In the genomic region with DNA sequence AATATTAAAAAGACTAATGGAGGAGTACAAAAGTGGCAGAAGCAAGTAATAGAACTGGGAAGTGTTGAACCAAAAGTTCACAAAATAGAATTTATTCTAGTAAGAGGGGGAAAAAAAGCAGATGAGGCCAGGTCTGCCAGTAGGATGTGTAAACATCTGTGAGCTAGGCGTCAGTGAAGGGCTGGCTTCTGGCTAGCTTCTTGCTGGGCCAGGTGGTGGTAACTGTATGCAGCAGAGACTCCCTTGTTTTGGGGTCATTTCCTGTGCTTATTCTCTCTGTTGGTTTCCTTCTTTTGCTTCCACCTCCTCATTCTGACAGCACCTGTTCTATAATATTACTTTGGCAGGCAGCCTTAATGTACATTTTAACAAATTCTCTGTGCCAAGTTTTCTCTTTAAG, we compare ENCODE assay signal across 18 cellular contexts.
DNase-seq lines count a peak whose midpoint lies in the region; TF ChIP-seq lines count a peak whose summit lies in the region.
"Had no signal": no experiment of that assay in that cellular context is flagged by ENCODE, and none has a peak within 500 bp of the region (broad histone marks: within the 10 kb centered on the region; RNA-seq: fewer than 3 reads in every experiment).

No MANE protein-coding gene starts in this region.

- H3K4me1 ChIP-seq in stomach, result peaks cover 0 to 4% (median 0%) of the 10 kb centered on the region in 4 donors
- H3K4me1 ChIP-seq: gastroesophageal sphincter had no signal

- no peaks in the 10 kb centered on the region for H3K36me3 ChIP-seq in stomach
- H3K36me3 ChIP-seq: gastroesophageal sphincter, thoracic aorta had no signal

- H3K9me3 Mint-ChIP-seq in osteocyte (ENCODE audit: unreplicated experiment), result no peaks in the 10 kb centered on the region
- H3K9me3 Mint-ChIP-seq: naive B cell had no signal

- no peak for TF ChIP-seq POLR2A in stomach (IDR thresholded peaks at IDR 0.05)

- 30 to 57% (median 39%) methylated on average over 1 of the region's 1 CpG for WGBS in stomach, 5 donors

- H3K27me3 Mint-ChIP-seq in osteocyte (ENCODE audit: unreplicated experiment), result no peaks in the 10 kb centered on the region
- H3K27me3 Mint-ChIP-seq: activated naive CD8-positive, alpha-beta T cell treated with anti-CD3 and anti-CD28 coated beads for 36 hours; naive B cell had no signal

- H3K9me3 ChIP-seq in stomach, result no peaks in the 10 kb centered on the region
- H3K9me3 ChIP-seq: gastroesophageal sphincter, thoracic aorta had no signal

- no peaks in the 10 kb centered on the region for H3K27me3 ChIP-seq in stomach
- H3K27me3 ChIP-seq: gastroesophageal sphincter had no signal

- H3K4me3 Mint-ChIP-seq in osteocyte (ENCODE audit: unreplicated experiment), result no peak overlapping the region
- H3K4me3 Mint-ChIP-seq: activated naive CD8-positive, alpha-beta T cell treated with anti-CD3 and anti-CD28 coated beads for 36 hours; naive B cell had no signal

- H3K27ac Mint-ChIP-seq in osteocyte (ENCODE audit: unreplicated experiment), result no peak overlapping the region
- H3K27ac Mint-ChIP-seq: activated naive CD8-positive, alpha-beta T cell treated with anti-CD3 and anti-CD28 coated beads for 36 hours; naive B cell had no signal

- peak; percentile 44 for DNase-seq in DMS53 (lab: John Stamatoyannopoulos, UW)
- DNase-seq in NCI-H1092 (lab: John Stamatoyannopoulos, UW), result peak; percentile 70
- peak; percentile 70 for DNase-seq in NCI-H748 treated with DMSO at 0.1 percent for 48 hours (lab: John Stamatoyannopoulos, UW)
- DNase-seq in iPS DF 19.7 (ENCODE audit: low read depth, low spot score), result peak; percentile 65
- DNase-seq in osteocyte (ENCODE audit: extremely low spot score, unreplicated experiment), result no peak
- no peak for DNase-seq in activated CD4-positive, alpha-beta T cell treated with anti-CD3 and anti-CD28 coated beads, Interleukin-2, amount 50 U/mL, for 1 hour
- no peak for DNase-seq in stomach
- DNase-seq in NCI-H82 treated with DMSO at 0.1 percent for 48 hours (lab: John Stamatoyannopoulos, UW; ENCODE audit: unreplicated experiment), result no peak
- DNase-seq: activated naive CD8-positive, alpha-beta T cell treated with anti-CD3 and anti-CD28 coated beads for 36 hours; naive B cell; NCI-H1436; NK-92 treated with Interleukin-12 subunit alpha and Interleukin-12 subunit beta, amount 100 ng/mL, for 24 hours; stimulated activated CD4-positive, alpha-beta T cell treated with anti-CD3 and anti-CD28 coated beads, Interleukin-4, amount 100 ng/mL, for 4 hours; stimulated activated CD8-positive, alpha-beta memory T cell treated with anti-CD3 and anti-CD28 coated beads, Interleukin-4, amount 100 ng/mL, for 48 hours had no signal

- no peak for TF ChIP-seq EP300 in stomach (IDR thresholded peaks at IDR 0.05)

- H3K36me3 Mint-ChIP-seq in osteocyte (ENCODE audit: unreplicated experiment), result no peaks in the 10 kb centered on the region
- H3K36me3 Mint-ChIP-seq: activated naive CD8-positive, alpha-beta T cell treated with anti-CD3 and anti-CD28 coated beads for 36 hours; naive B cell had no signal

- intact Hi-C loops in stomach (cut with DNase I; ENCODE audit: low total_unique reads), result no loop called here

- peaks cover 2% of the 10 kb centered on the region for H3K4me1 Mint-ChIP-seq in osteocyte (ENCODE audit: unreplicated experiment)
- H3K4me1 Mint-ChIP-seq: activated naive CD8-positive, alpha-beta T cell treated with anti-CD3 and anti-CD28 coated beads for 36 hours; naive B cell had no signal

- no peak overlapping the region for H3K27ac ChIP-seq in stomach
- H3K27ac ChIP-seq: gastroesophageal sphincter, KMS-11, RWPE1, thoracic aorta had no signal

- no peak for TF ChIP-seq CTCF in osteocyte (IDR thresholded peaks at IDR 0.05)
- TF ChIP-seq CTCF in stomach (IDR thresholded peaks at IDR 0.05), result no peak

- H3K4me3 ChIP-seq in stomach, result no peak overlapping the region
- H3K4me3 ChIP-seq: gastroesophageal sphincter, thoracic aorta had no signal

Comparison
In these comparisons a context has a peak if more than half of its experiments do, and no peak if none do; other contexts are left out.
1. DNase-seq: peak in DMS53 (single experiment), NCI-H1092 (single experiment), NCI-H748 treated with DMSO at 0.1 percent for 48 hours (single experiment) and iPS DF 19.7 (single experiment); none in osteocyte (single experiment), activated CD4-positive, alpha-beta T cell treated with anti-CD3 and anti-CD28 coated beads, Interleukin-2, amount 50 U/mL, for 1 hour (single experiment), stomach (single experiment) and NCI-H82 treated with DMSO at 0.1 percent for 48 hours (single experiment).